Comparison of ENCODE assay signal across 1 cellular context in genomic region chr1:117059678-117060440, GRCh38.
TF ChIP-seq lines count a peak whose summit lies in the region.

TTF2 (plus strand) TSS chr1:117060326; CDS start chr1:117060347, 21 bp downstream.

TF ChIP-seq in SK-N-SH, 30 proteins besides CTCF, POLR2A, EP300 and RAD21 (continued from another document):
- peak; percentile 32 for TF ChIP-seq PBX3 (IDR thresholded peaks at IDR 0.05)
- TF ChIP-seq IRF3 (IDR thresholded peaks at IDR 0.05; ENCODE audit: low read depth, low read length): peak; percentile 64
- no peak for TF ChIP-seq REST (IDR thresholded peaks at IDR 0.05; ENCODE audit: low read depth, low read length)
TF ChIP-seq in SK-N-SH: peak in this region for 10.
